11 cellular contexts compared by ENCODE assay signal in genomic region chr16:86975445-86975844, GRCh38.
A peak's percentile ranks its signal among the peaks of the same experiment; 100 is the strongest.
DNase-seq lines count a peak whose midpoint lies in the region; ATAC-seq, FAIRE-seq and TF ChIP-seq lines count a peak whose summit lies in the region.
"Had no signal": no experiment of that assay in that cellular context is flagged by ENCODE, and none has a peak within 500 bp of the region (broad histone marks: within the 10 kb centered on the region; RNA-seq: fewer than 3 reads in every experiment).

No MANE protein-coding gene starts in this region.

- no TSS peak for BruUV-seq in GM12878 (replicated peaks; lab: Mats Ljungman, UMichigan)

- TF ChIP-seq CTCF in AG04449 (IDR thresholded peaks at IDR 0.05; ENCODE audit: insufficient read depth, low read length, missing control alignments) (no peak), GM12878 (IDR thresholded peaks at IDR 0.05 in 2 of 3, conservative IDR thresholded peaks at IDR 0.05 in 1 of 3; ENCODE audit: control insufficient read depth in 2 of 3, extremely low read depth in 1 of 3, insufficient read depth in 1 of 3, low read depth in 3 of 3, low read length in 3 of 3) (no peak), kidney (IDR thresholded peaks at IDR 0.05; ENCODE audit: borderline replicate concordance, extremely low read depth, insufficient read depth) (no peak)

- no peak overlapping the region for H3K9ac ChIP-seq in GM12878 (ENCODE audit: control insufficient read depth, insufficient read depth, low read length)
- H3K9ac ChIP-seq in kidney (ENCODE audit: low read length in 2 of 2), result no peak overlapping the region

- H3K9me3 ChIP-seq in GM12878 (replicated peaks; ENCODE audit: control insufficient read depth, insufficient read depth, low read length) (no peaks in the 10 kb centered on the region), kidney (ENCODE audit: control insufficient read depth in 1 of 2, low read length in 2 of 2) (no peaks in the 10 kb centered on the region)

- H3K36me3 ChIP-seq in GM12878 (ENCODE audit: control insufficient read depth in 2 of 2, insufficient read depth in 2 of 2, low read length in 1 of 2), result no peaks in the 10 kb centered on the region
- no peaks in the 10 kb centered on the region for H3K36me3 ChIP-seq in kidney (ENCODE audit: control insufficient read depth in 1 of 2, insufficient read depth in 2 of 2, low read length in 2 of 2)

- H3K79me2 ChIP-seq in GM12878 (ENCODE audit: control insufficient read depth, insufficient read depth, low read length), result no peaks in the 10 kb centered on the region

- intact Hi-C loops in GM12878 (cut with micrococcal nuclease; ENCODE audit: unreplicated experiment), result no loop called here
- intact Hi-C loops in kidney (cut with DNase I), result no loop called here

- FAIRE-seq in GM12878 (lab: Jason Lieb, UNC) (no peak), kidney (lab: Jason Lieb, UNC) (no peak), GM12892 (lab: Jason Lieb, UNC) (no peak)

- H3K27ac ChIP-seq in GM12878 (ENCODE audit: control insufficient read depth, insufficient read depth), result no peak overlapping the region
- H3K27ac ChIP-seq in kidney (ENCODE audit: low read depth in 2 of 2, low read length in 2 of 2), result no peak overlapping the region

- POLR2A ChIA-PET in AG04449 (lab: Yijun Ruan, JAX), result interaction anchor here (1.2 kb wide), 1 partner anchor 24 kb away, joined by 4 read pairs; no protein-coding TSS in a partner anchor
- POLR2A ChIA-PET in GM12878 (lab: Charles Lee), result no interaction called here

- H2AFZ ChIP-seq in GM12878 (ENCODE audit: control insufficient read depth, low read depth, low read length), result no peak overlapping the region

- DNase-seq in AG04449 (ENCODE audit: low read depth, low spot score) (peak; percentile 52), HT-29 (ENCODE audit: low spot score) (peak; percentile 18), GM12878 (ENCODE audit: low read depth, low spot score) (no peak), kidney (peak; percentile 25), NCI-H1930 (lab: John Stamatoyannopoulos, UW) (no peak), GM12892 (ENCODE audit: insufficient read length) (no peak), epidermal melanocyte (ENCODE audit: insufficient read length, low spot score) (no peak)
- DNase-seq: activated naive CD8-positive, alpha-beta T cell treated with anti-CD3 and anti-CD28 coated beads, Interleukin-2, amount 10 ng/mL, durations not matched to agents 7 days and 5 days; RPMI8226; stimulated activated naive B cell treated with anti-CD40 and anti-IgM and Interleukin-4, amounts not matched to agents 10 μg/mL and 1 μg/mL and 100 μg/mL, for 72 hours had no signal

- no peaks in the 10 kb centered on the region for H3K27me3 ChIP-seq in GM12878 (replicated peaks in 1 of 2; ENCODE audit: control insufficient read depth in 2 of 2, insufficient read depth in 2 of 2, low read length in 1 of 2)

- WGBS in GM12878 (ENCODE audit: insufficient coverage, insufficient replicate concordance, low lambda C conversion rate, missing lambda C conversion rate), result 23% methylated on average over 2 of the region's 2 CpGs

- in situ Hi-C loops in GM12878 (cut with MboI), result no loop called here

- SMC1A ChIA-PET in GM12878 (lab: Charles Lee; ENCODE audit: uncharacterized antibody, unreplicated experiment), result no interaction called here

- no peaks in the 10 kb centered on the region for H4K20me1 ChIP-seq in GM12878 (ENCODE audit: control insufficient read depth, insufficient read depth)

- TF ChIP-seq POLR2A in GM12878 (IDR thresholded peaks at IDR 0.05; ENCODE audit: low read depth, low read length) (no peak), GM12892 (IDR thresholded peaks at IDR 0.05; ENCODE audit: low read depth, low read length) (no peak)

- no peak for ATAC-seq in GM12878
- ATAC-seq in HG02798 (IDR thresholded peaks at IDR 0.05; ENCODE audit: poor library complexity, unreplicated experiment), result no peak

- TF ChIP-seq EP300 in GM12878 (IDR thresholded peaks at IDR 0.05; ENCODE audit: borderline replicate concordance in 1 of 2, control insufficient read depth in 1 of 2, low read depth in 2 of 2, low read length in 2 of 2), result no peak

- H3K4me1 ChIP-seq in GM12878 (ENCODE audit: control insufficient read depth, insufficient read depth, low read length), result no peaks in the 10 kb centered on the region
- H3K4me1 ChIP-seq in kidney (ENCODE audit: control insufficient read depth in 1 of 2, insufficient read depth in 1 of 2, low read depth in 1 of 2, low read length in 2 of 2), result no peaks in the 10 kb centered on the region

- H3K4me3 ChIP-seq in AG04449 (ENCODE audit: low read depth, low read length), result no peak overlapping the region
- no peak overlapping the region for H3K4me3 ChIP-seq in GM12878
- no peak overlapping the region for H3K4me3 ChIP-seq in kidney (ENCODE audit: low read length in 2 of 2)

- no peak for TF ChIP-seq RAD21 in GM12878 (IDR thresholded peaks at IDR 0.05; ENCODE audit: insufficient read depth, low read depth, low read length)

- no peak overlapping the region for H3K4me2 ChIP-seq in GM12878 (ENCODE audit: control insufficient read depth, insufficient read depth)

- CTCF ChIA-PET in AG04449 (lab: Yijun Ruan, JAX) (no interaction called here), GM12878 (lab: Yijun Ruan, JAX) (no interaction called here)

- RAD21 ChIA-PET in GM12878 (lab: Charles Lee; ENCODE audit: unreplicated experiment), result no interaction called here

TF ChIP-seq in GM12878, 131 proteins besides CTCF, POLR2A, EP300 and RAD21:
- TF ChIP-seq HCFC1 (IDR thresholded peaks at IDR 0.05; ENCODE audit: low read length), result peak; percentile 55
- TF ChIP-seq ATF3 (IDR thresholded peaks at IDR 0.05; ENCODE audit: borderline replicate concordance, extremely low read depth, low read depth, low read length), result peak; percentile 28; the same call in 1 of the 2 replicates
- TF ChIP-seq USF1 (IDR thresholded peaks at IDR 0.05; ENCODE audit: borderline replicate concordance, extremely low read length, insufficient read depth, low read depth, low read length), result peak; percentile 62
- TF ChIP-seq USF2 (IDR thresholded peaks at IDR 0.05; ENCODE audit: borderline replicate concordance, low read depth, low read length), result peak; percentile 22; the same call in 1 of the 2 replicates
- peak; percentile 61 for TF ChIP-seq RAD51 (IDR thresholded peaks at IDR 0.05)
- TF ChIP-seq CHD2 (IDR thresholded peaks at IDR 0.05; ENCODE audit: borderline replicate concordance, low read depth, low read length), result no peak
- TF ChIP-seq SRF (IDR thresholded peaks at IDR 0.05; ENCODE audit: low read depth in 2 of 2, low read length in 2 of 2), result 0 out of 4 replicates have a peak, but pooled peaks of 1 of the 2 experiments have one; percentile 43
- TF ChIP-seq SIX5 (IDR thresholded peaks at IDR 0.05; ENCODE audit: low read depth, low read length, severe bottlenecking), result peak; percentile 64
- TF ChIP-seq IRF3 (IDR thresholded peaks at IDR 0.05), result no peak
- TF ChIP-seq NR2C1 (IDR thresholded peaks at IDR 0.05), result no peak
TF ChIP-seq in GM12878: peak in this region for 7.

Comparison
In these comparisons a context has a peak if more than half of its experiments do, and no peak if none do; other contexts are left out.
1. DNase-seq: peak in AG04449 (single experiment), HT-29 (single experiment) and kidney (single experiment); none in GM12878 (single experiment), NCI-H1930 (0 of 2), GM12892 (single experiment) and epidermal melanocyte (single experiment).